In genomic region chr18:52670903-52671302, GRCh38 we compare ENCODE assay signal across 10 cellular contexts.
DNase-seq lines count a peak whose midpoint lies in the region; ATAC-seq, FAIRE-seq and TF ChIP-seq lines count a peak whose summit lies in the region.
"Had no signal": no experiment of that assay in that cellular context is flagged by ENCODE, and none has a peak within 500 bp of the region (broad histone marks: within the 10 kb centered on the region; RNA-seq: fewer than 3 reads in every experiment).

No MANE protein-coding gene starts in this region.

- POLR2A ChIA-PET in PC-3 (lab: Charles Lee; ENCODE audit: unreplicated experiment), result no interaction called here

- H3K9ac ChIP-seq in PC-3 (ENCODE audit: low read length), result no peak overlapping the region

- no peaks in the 10 kb centered on the region for H4K20me1 ChIP-seq in PC-3 (ENCODE audit: low read length)

- DNase-seq in Ammon's horn (ENCODE audit: low spot score), result peak; percentile 51
- DNase-seq in HuH-7 (ENCODE audit: low spot score), result peak; percentile 20
- DNase-seq in PC-3, result peak; percentile 26
- DNase-seq in NCI-H2107 (lab: John Stamatoyannopoulos, UW), result no peak
- no peak for DNase-seq in RPMI8226
- DNase-seq: activated CD4-positive, alpha-beta T cell treated with anti-CD3 and anti-CD28 coated beads, Interleukin-2, amount 10 ng/mL, durations not matched to agents 24 days and 14 days; KG1 had no signal

- no peaks in the 10 kb centered on the region for H3K36me3 ChIP-seq in PC-3 (ENCODE audit: low read depth, low read length)

- H2AFZ ChIP-seq in PC-3 (ENCODE audit: low read length), result no peak overlapping the region

- BruUV-seq in PC-3 (replicated peaks; lab: Mats Ljungman, UMichigan), result no TSS peak

- TF ChIP-seq CTCF in PC-3 (conservative IDR thresholded peaks at IDR 0.05; ENCODE audit: low read depth, low read length), result peak; percentile 54

- no peaks in the 10 kb centered on the region for H3K9me2 ChIP-seq in PC-3 (replicated peaks; ENCODE audit: low read length)

- ATAC-seq in PC-3, result no peak
- no peak for ATAC-seq in GM18909 (IDR thresholded peaks at IDR 0.05; ENCODE audit: poor library complexity, unreplicated experiment)
- ATAC-seq in HG03565 (IDR thresholded peaks at IDR 0.05; ENCODE audit: unreplicated experiment), result no peak

- no peaks in the 10 kb centered on the region for H3K79me2 ChIP-seq in PC-3 (ENCODE audit: low read length)

- FAIRE-seq in islet of Langerhans (lab: Jason Lieb, UNC), result peak; percentile 38

- no peak overlapping the region for H3K27ac ChIP-seq in PC-3 (ENCODE audit: low read length)

- intact Hi-C loops in PC-3 (cut with micrococcal nuclease), result no loop called here

- no peaks in the 10 kb centered on the region for H3F3A ChIP-seq in PC-3 (ENCODE audit: low read length, unreplicated experiment)

- H3K4me2 ChIP-seq in PC-3 (ENCODE audit: low read length), result no peak overlapping the region

- no peak overlapping the region for H3K4me3 ChIP-seq in PC-3 (ENCODE audit: low read length)

- H3K27me3 ChIP-seq in PC-3 (ENCODE audit: low read length), result no peaks in the 10 kb centered on the region

- no peaks in the 10 kb centered on the region for H3K4me1 ChIP-seq in PC-3 (ENCODE audit: insufficient read depth, low read length)

- CTCF ChIA-PET in PC-3 (lab: Charles Lee), result interaction anchor here (0.6 kb wide), 1 partner anchor 1282 kb away, joined by 4 read pairs; no protein-coding TSS in a partner anchor

- H3K9me3 ChIP-seq in PC-3 (ENCODE audit: low read length), result 0 out of 2 replicates have a peak, but pooled peaks cover 3% of the 10 kb centered on the region

Comparison
In these comparisons a context has a peak if more than half of its experiments do, and no peak if none do; other contexts are left out.
1. DNase-seq: peak in Ammon's horn (single experiment), HuH-7 (single experiment) and PC-3 (single experiment); none in NCI-H2107 (single experiment) and RPMI8226 (single experiment).